ENCODE assay signal across 1 cellular context in genomic region chr6:30047220-30047619, GRCh38.
TF ChIP-seq lines count a peak whose summit lies in the region.

No MANE protein-coding gene starts in this region.

TF ChIP-seq in K562, 482 proteins besides CTCF, POLR2A, EP300 and RAD21 (continued from another document):
- TF ChIP-seq ZNF655 (CRISPR knock-in tag; IDR thresholded peaks at IDR 0.05) (no peak), SRSF9 (IDR thresholded peaks at IDR 0.05; ENCODE audit: borderline replicate concordance, low read depth, low read length) (no peak), SMAD1 (IDR thresholded peaks at IDR 0.05; ENCODE audit: low read depth, low read length, partially characterized antibody) (no peak), TCFL5 (CRISPR knock-in tag; conservative IDR thresholded peaks at IDR 0.05) (no peak), FOS (IDR thresholded peaks at IDR 0.05; ENCODE audit: extremely low read depth, insufficient read length) (no peak), ZBTB1 (CRISPR knock-in tag; IDR thresholded peaks at IDR 0.05; ENCODE audit: borderline replicate concordance, low read depth) (no peak), BRD4 (IDR thresholded peaks at IDR 0.05) (peak; percentile 46; the same call in 1 of the 2 replicates), FOXJ2 (tag; IDR thresholded peaks at IDR 0.05) (no peak), SPI1 (IDR thresholded peaks at IDR 0.05; ENCODE audit: borderline replicate concordance, low read depth, low read length) (0 out of 2 replicates have a peak, but pooled peaks have one; percentile 12), BRF1 (IDR thresholded peaks at IDR 0.05; ENCODE audit: borderline replicate concordance, extremely low read depth, insufficient read length) (no peak), POLR2AphosphoS2 (IDR thresholded peaks at IDR 0.05; ENCODE audit: low read length) (no peak), HMG20A (CRISPR knock-in tag; conservative IDR thresholded peaks at IDR 0.05) (no peak), CEBPG (CRISPR knock-in tag; IDR thresholded peaks at IDR 0.05) (no peak), CEBPG (tag; conservative IDR thresholded peaks at IDR 0.05 in 1 of 2, IDR thresholded peaks at IDR 0.05 in 1 of 2) (no peak), BMI1 (IDR thresholded peaks at IDR 0.05; ENCODE audit: low read length) (no peak), ZNF696 (CRISPR knock-in tag; conservative IDR thresholded peaks at IDR 0.05) (no peak)
TF ChIP-seq in K562: peak in this region for 24.
